37 cellular contexts compared by ENCODE assay signal in genomic region chr13:58340895-58341294, GRCh38.
"Had no signal": no experiment of that assay in that cellular context is flagged by ENCODE, and none has a peak within 500 bp of the region (broad histone marks: within the 10 kb centered on the region; RNA-seq: fewer than 3 reads in every experiment).

No MANE protein-coding gene starts in this region.

- H3K36me3 Mint-ChIP-seq: activated CD4-positive, alpha-beta memory T cell treated with anti-CD3 and anti-CD28 coated beads for 36 hours; activated naive CD4-positive, alpha-beta T cell treated with anti-CD3 and anti-CD28 coated beads, Interleukin-2, amount 50 U/mL, for 72 hours; activated naive CD8-positive, alpha-beta T cell treated with anti-CD3 and anti-CD28 coated beads for 36 hours had no signal

- H3K27me3 ChIP-seq: adrenal gland, body of pancreas, brain microvascular endothelial cell, breast epithelium had no signal

- H3K27ac ChIP-seq: adrenal gland, body of pancreas, brain microvascular endothelial cell, breast epithelium, VCaP had no signal

- FAIRE-seq: astrocyte, TTC549 had no signal

- H3K4me1 Mint-ChIP-seq: activated B cell treated with CpG ODN at 0.5 μM for 24 hours; activated CD4-positive, alpha-beta T cell treated with anti-CD3 and anti-CD28 coated beads, Interleukin-2, amount 10 ng/mL, durations not matched to agents 24 days and 14 days; activated naive CD8-positive, alpha-beta T cell treated with anti-CD3 and anti-CD28 coated beads for 36 hours; activated T-helper 17 cell treated with anti-CD3 and anti-CD28 coated beads, Interleukin-2, amount 50 U/mL, for 72 hours had no signal

- H3K27me3 Mint-ChIP-seq: activated B cell treated with CpG ODN at 0.5 μM for 24 hours; activated CD4-positive, alpha-beta memory T cell treated with anti-CD3 and anti-CD28 coated beads for 36 hours; activated CD4-positive, alpha-beta T cell treated with anti-CD3 and anti-CD28 coated beads, Interleukin-2, amount 10 ng/mL, durations not matched to agents 24 days and 14 days; activated CD8-positive, alpha-beta T cell treated with anti-CD3 and anti-CD28 coated beads for 36 hours; activated naive CD8-positive, alpha-beta T cell treated with anti-CD3 and anti-CD28 coated beads for 36 hours; activated T-helper 17 cell treated with anti-CD3 and anti-CD28 coated beads, Interleukin-2, amount 50 U/mL, for 72 hours had no signal

- H3K9me3 ChIP-seq: adrenal gland, body of pancreas, breast epithelium had no signal

- ATAC-seq: activated CD8-positive, alpha-beta T cell treated with anti-CD3 and anti-CD28 coated beads for 36 hours; activated naive CD4-positive, alpha-beta T cell treated with anti-CD3 and anti-CD28 coated beads, Interleukin-2, amount 50 U/mL, for 72 hours; activated T-cell treated with anti-CD3 and anti-CD28 coated beads, Interleukin-2, amount 50 U/mL, for 4 hours; activated T-cell treated with anti-CD3 and anti-CD28 coated beads, Interleukin-2, amount 50 U/mL, for 72 hours; activated T-helper 17 cell treated with anti-CD3 and anti-CD28 coated beads, Interleukin-2, amount 50 U/mL, for 72 hours; body of pancreas had no signal

- H3K4me1 ChIP-seq: adrenal gland, body of pancreas, breast epithelium had no signal

- H3K36me3 ChIP-seq: adrenal gland, brain microvascular endothelial cell, breast epithelium had no signal

- H3K27ac Mint-ChIP-seq: activated B cell treated with CpG ODN at 0.5 μM for 24 hours; activated CD4-positive, alpha-beta memory T cell treated with anti-CD3 and anti-CD28 coated beads for 36 hours; activated CD4-positive, alpha-beta T cell treated with anti-CD3 and anti-CD28 coated beads, Interleukin-2, amount 10 ng/mL, durations not matched to agents 24 days and 14 days; activated CD8-positive, alpha-beta T cell treated with anti-CD3 and anti-CD28 coated beads for 36 hours; activated naive CD4-positive, alpha-beta T cell treated with anti-CD3 and anti-CD28 coated beads for 36 hours; activated naive CD4-positive, alpha-beta T cell treated with anti-CD3 and anti-CD28 coated beads, Interleukin-2, amount 50 U/mL, for 72 hours; activated naive CD8-positive, alpha-beta T cell treated with anti-CD3 and anti-CD28 coated beads for 36 hours; activated T-cell treated with anti-CD3 and anti-CD28 coated beads, Interleukin-2, amount 50 U/mL, for 72 hours; activated T-helper 1 cell treated with anti-CD3 and anti-CD28 coated beads, Interleukin-12 subunit alpha, Interleukin-12 subunit beta, Interleukin-2, Interleukin-4 antibody, amounts not matched to agents 30 ng/mL and 10 ng/mL and 1 ng/mL, durations not matched to agents 14 hours and 24 hours and 36 hours; activated T-helper 17 cell treated with anti-CD3 and anti-CD28 coated beads, Interleukin-2, amount 50 U/mL, for 72 hours; T-helper 1 cell treated with Interleukin-12 subunit alpha and Interleukin-12 subunit beta and Interleukin-4 antibody, amounts not matched to agents 30 μg/mL and 1 μg/mL, for 36 hours; T-helper 2 cell treated with Interferon-gamma antibody and Interleukin-4, amounts not matched to agents 5 μg/mL and 100 μg/mL, for 36 hours had no signal

- H3K4me3 ChIP-seq: adrenal gland, body of pancreas, breast epithelium had no signal

- DNase-seq: activated B cell treated with CpG ODN at 0.5 μM for 24 hours; activated CD4-positive, alpha-beta memory T cell treated with anti-CD3 and anti-CD28 coated beads for 36 hours; activated CD4-positive, alpha-beta T cell treated with anti-CD3 and anti-CD28 coated beads for 4 hours; activated CD4-positive, alpha-beta T cell treated with anti-CD3 and anti-CD28 coated beads, Interleukin-2, amount 10 ng/mL, durations not matched to agents 24 days and 14 days; activated CD4-positive, alpha-beta T cell treated with anti-CD3 and anti-CD28 coated beads, Interleukin-2, amount 50 U/mL, for 1 hour; activated CD4-positive, alpha-beta T cell treated with anti-CD3 and anti-CD28 coated beads, Interleukin-2, amount 50 U/mL, for 4 hours; activated CD4-positive, CD25-positive, alpha-beta regulatory T cell treated with anti-CD3 and anti-CD28 coated beads, Interleukin-2, amount 50 U/mL, for 72 hours; activated CD8-positive, alpha-beta memory T cell treated with anti-CD3 and anti-CD28 coated beads, Interleukin-2, amount 50 U/mL, for 4 hours; activated CD8-positive, alpha-beta T cell treated with anti-CD3 and anti-CD28 coated beads for 36 hours; activated effector memory CD4-positive, alpha-beta T cell treated with anti-CD3 and anti-CD28 coated beads, Interleukin-2, amount 50 U/mL, for 16 hours; activated gamma-delta T cell treated with Interleukin-2 at 50 U/mL for 16 hours; activated naive CD4-positive, alpha-beta T cell; activated naive CD4-positive, alpha-beta T cell treated with anti-CD3 and anti-CD28 coated beads for 36 hours; activated naive CD4-positive, alpha-beta T cell treated with anti-CD3 and anti-CD28 coated beads, Interleukin-2, amount 50 U/mL, for 16 hours; activated naive CD8-positive, alpha-beta T cell treated with anti-CD3 and anti-CD28 coated beads for 36 hours; activated T-cell treated with anti-CD3 and anti-CD28 coated beads for 4 hours; activated T-cell treated with anti-CD3 and anti-CD28 coated beads, Interleukin-2, amount 50 U/mL, for 1 hour; activated T-cell treated with anti-CD3 and anti-CD28 coated beads, Interleukin-2, amount 50 U/mL, for 4 hours; activated T-cell treated with anti-CD3 and anti-CD28 coated beads, Interleukin-2, amount 50 U/mL, for 72 hours; adrenal gland; amniotic stem cell; aorta; body of pancreas; brain microvascular endothelial cell; central memory CD4-positive, alpha-beta T cell; T-helper 1 cell; T-helper 2 cell; T-helper 9 cell had no signal

- H3K4me3 Mint-ChIP-seq: activated B cell treated with CpG ODN at 0.5 μM for 24 hours; activated CD4-positive, alpha-beta memory T cell treated with anti-CD3 and anti-CD28 coated beads for 36 hours; activated CD4-positive, alpha-beta T cell treated with anti-CD3 and anti-CD28 coated beads, Interleukin-2, amount 10 ng/mL, durations not matched to agents 24 days and 14 days; activated CD8-positive, alpha-beta T cell treated with anti-CD3 and anti-CD28 coated beads for 36 hours; activated naive CD4-positive, alpha-beta T cell treated with anti-CD3 and anti-CD28 coated beads for 36 hours; activated naive CD8-positive, alpha-beta T cell treated with anti-CD3 and anti-CD28 coated beads for 36 hours; activated T-cell treated with anti-CD3 and anti-CD28 coated beads, Interleukin-2, amount 50 U/mL, for 4 hours; activated T-cell treated with anti-CD3 and anti-CD28 coated beads, Interleukin-2, amount 50 U/mL, for 72 hours; activated T-helper 1 cell treated with anti-CD3 and anti-CD28 coated beads, Interleukin-12 subunit alpha, Interleukin-12 subunit beta, Interleukin-2, Interleukin-4 antibody, amounts not matched to agents 30 ng/mL and 10 ng/mL and 1 ng/mL, durations not matched to agents 14 hours and 24 hours and 36 hours; activated T-helper 17 cell treated with anti-CD3 and anti-CD28 coated beads, Interleukin-2, amount 50 U/mL, for 72 hours; T-helper 1 cell treated with Interleukin-12 subunit alpha and Interleukin-12 subunit beta and Interleukin-4 antibody, amounts not matched to agents 30 μg/mL and 1 μg/mL, for 36 hours; T-helper 2 cell treated with Interferon-gamma antibody and Interleukin-4, amounts not matched to agents 5 μg/mL and 100 μg/mL, for 36 hours had no signal
